In the genomic region with DNA sequence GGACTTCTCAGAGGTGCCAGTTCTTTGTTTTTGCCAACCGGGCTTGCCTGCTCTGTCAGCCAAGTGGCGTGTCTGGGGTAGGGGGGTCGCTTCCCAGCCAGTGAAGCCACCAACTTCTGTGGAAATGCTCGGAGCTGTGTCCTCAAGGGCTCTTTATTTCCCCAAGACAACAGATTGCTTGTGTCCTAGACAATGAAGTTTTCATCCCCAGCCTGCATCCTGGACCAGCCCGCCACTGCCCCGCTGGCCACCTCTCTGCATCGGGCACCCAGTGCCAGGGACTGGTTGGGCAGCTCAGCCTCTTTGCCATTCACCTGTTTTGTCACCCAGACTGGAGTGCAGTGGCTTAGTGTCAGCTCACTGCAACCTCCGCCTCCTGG, we compare ENCODE assay signal across 10 cellular contexts. TPM values are rescaled to one million over a fixed set of nuclear protein-coding genes. Genes with fewer than 3 reads are reported as not detected.
A peak's percentile ranks its signal among the peaks of the same experiment; 100 is the strongest.
DNase-seq lines count a peak whose midpoint lies in the region; ATAC-seq and TF ChIP-seq lines count a peak whose summit lies in the region.
"Had no signal": no experiment of that assay in that cellular context is flagged by ENCODE, and none has a peak within 500 bp of the region (broad histone marks: within the 10 kb centered on the region; RNA-seq: fewer than 3 reads in every experiment).

No MANE protein-coding gene starts in this region.

- DNase-seq in RWPE1 (ENCODE audit: low spot score) (no peak), dorsolateral prefrontal cortex (peak; percentile 10 to 89 (median 84)), GM13977 (ENCODE audit: low spot score) (no peak), NCI-H774 (lab: John Stamatoyannopoulos, UW) (no peak)
- DNase-seq: activated CD8-positive, alpha-beta memory T cell treated with anti-CD3 and anti-CD28 coated beads, Interleukin-2, amount 50 U/mL, for 48 hours; naive B cell; NCI-H2107 had no signal

- H3K4me3 ChIP-seq in dorsolateral prefrontal cortex (peak overlapping the region in 19 of 59 donors; percentile 0 to 93 (median 10)), mucosa of stomach (ENCODE audit: low read length) (no peak overlapping the region)

- H3K4me1 ChIP-seq in mucosa of stomach (ENCODE audit: control insufficient read depth, insufficient read depth, low read length), result peaks cover 45% of the 10 kb centered on the region

- no peak for TF ChIP-seq CTCF in RWPE1 (conservative IDR thresholded peaks at IDR 0.05; ENCODE audit: low read depth)
- TF ChIP-seq CTCF in dorsolateral prefrontal cortex (IDR thresholded peaks at IDR 0.05 in 54 of 56, conservative IDR thresholded peaks at IDR 0.05 in 2 of 56; ENCODE audit: low read depth in 1 of 56, partially characterized antibody in 56 of 56), result peak in 9 of 56 donors; percentile 10 to 35 (median 22)
- no peak for TF ChIP-seq CTCF in GM13977 (IDR thresholded peaks at IDR 0.05; ENCODE audit: extremely low read depth, insufficient read depth, missing control alignments)

- no peaks in the 10 kb centered on the region for H3K27me3 ChIP-seq in dorsolateral prefrontal cortex
- no peaks in the 10 kb centered on the region for H3K27me3 ChIP-seq in mucosa of stomach (ENCODE audit: control insufficient read depth, insufficient read depth, low read length)

- H3K9ac ChIP-seq in mucosa of stomach (ENCODE audit: low read length), result peak overlapping the region; percentile 28

- intact Hi-C loops in dorsolateral prefrontal cortex (cut with DNase I), result loop anchor here in 1 of 2 donors (2.0 kb wide), 1 partner anchor 31 kb away; no protein-coding TSS in a partner anchor

- no peaks in the 10 kb centered on the region for H3K9me3 ChIP-seq in mucosa of stomach (ENCODE audit: control insufficient read depth, low read length)

- POLR2A ChIA-PET in RWPE1 (lab: Yijun Ruan, JAX; ENCODE audit: low non-redundant PET), result no interaction called here

- in situ Hi-C loops in GM13977 (cut with MboI; ENCODE audit: low pct_unique_long_range_greater_than_20kb, low sequenced_read_pairs, unreplicated experiment), result no loop called here

- no peak for ATAC-seq in GM19328 (IDR thresholded peaks at IDR 0.05; ENCODE audit: unreplicated experiment)

- no peaks in the 10 kb centered on the region for H3K36me3 ChIP-seq in mucosa of stomach (ENCODE audit: control insufficient read depth, insufficient read depth, low read length)

- CTCF ChIA-PET in RWPE1 (lab: Yijun Ruan, JAX), result interaction anchor here (0.7 kb wide), 1 partner anchor 1850 kb away, joined by 4 read pairs; no protein-coding TSS in a partner anchor

- peak overlapping the region; percentile 85 for H3K27ac ChIP-seq in RWPE1
- H3K27ac ChIP-seq in dorsolateral prefrontal cortex, result peak overlapping the region; percentile 71 to 100 (median 99)
- H3K27ac ChIP-seq in temporal lobe (ENCODE audit: low read depth, low read length), result peak overlapping the region; percentile 99

RNA-seq across cellular contexts. Expression of a gene that starts 3.7 kb away (rescaled TPM):
- total RNA-seq in dorsolateral prefrontal cortex (100 to 1,000 TPM; 130 to 218 (median 167) TPM), temporal lobe (163 TPM)

RNA-seq across cellular contexts. Expression of a gene that starts 19.2 kb away (rescaled TPM):
- total RNA-seq in dorsolateral prefrontal cortex (100 to 1,000 TPM in 17 of 120 experiments, 10 to 100 TPM in 103; 61.3 to 163 (median 86.8) TPM), temporal lobe (22.4 TPM)

RNA-seq across cellular contexts. Expression of a gene that starts 29.9 kb away (rescaled TPM):
- total RNA-seq in dorsolateral prefrontal cortex (100 to 1,000 TPM in 14 of 120 experiments, 10 to 100 TPM in 104, 1 to 10 TPM in 2; 5.9 to 298 (median 35.7) TPM), temporal lobe (1.5 TPM)

RNA-seq across cellular contexts. Expression of a gene that starts 50.8 kb away (rescaled TPM):
- 10 to 100 TPM in 66 of 120 experiments, 1 to 10 TPM in 54; 4.7 to 29.3 (median 10.7) TPM for total RNA-seq in dorsolateral prefrontal cortex
- 2.2 TPM for total RNA-seq in temporal lobe

RNA-seq across cellular contexts. Expression of a gene that starts 50.9 kb away (rescaled TPM):
- total RNA-seq in dorsolateral prefrontal cortex, result 100 to 1,000 TPM in 119 of 120 experiments, 10 to 100 TPM in 1; 99.2 to 179 (median 128) TPM
- total RNA-seq in temporal lobe, result 84.3 TPM

Comparison
In these comparisons a context has a peak if more than half of its experiments do, and no peak if none do; other contexts are left out.
1. DNase-seq: peak in dorsolateral prefrontal cortex (10 of 10); none in RWPE1 (single experiment), GM13977 (single experiment) and NCI-H774 (single experiment).
2. Peak in every context shown above with its lines, with median percentiles within 50 percentile points of each other: H3K27ac ChIP-seq.